Comparison of ENCODE assay signal across 1 cellular context in genomic region chr15:66771351-66771650, GRCh38.
TF ChIP-seq lines count a peak whose summit lies in the region.

No MANE protein-coding gene starts in this region.

TF ChIP-seq in HEK293T, 16 proteins besides CTCF, POLR2A, EP300 and RAD21 (continued from another document):
- no peak for TF ChIP-seq TARDBP (IDR thresholded peaks at IDR 0.05)
- TF ChIP-seq FOXA1 (IDR thresholded peaks at IDR 0.05): no peak
- TF ChIP-seq ZNF384 (IDR thresholded peaks at IDR 0.05): no peak
- TF ChIP-seq ELF4 (IDR thresholded peaks at IDR 0.05): no peak
- no peak for TF ChIP-seq FOXM1 (IDR thresholded peaks at IDR 0.05; ENCODE audit: borderline replicate concordance)
- TF ChIP-seq LEF1 (IDR thresholded peaks at IDR 0.05; ENCODE audit: borderline replicate concordance): no peak
- TF ChIP-seq HDGF (IDR thresholded peaks at IDR 0.05; ENCODE audit: borderline replicate concordance): no peak
- no peak for TF ChIP-seq L3MBTL2 (conservative IDR thresholded peaks at IDR 0.05)
